14 cellular contexts compared by ENCODE assay signal in genomic region chr3:107981471-107982111, GRCh38.
DNase-seq lines count a peak whose midpoint lies in the region; ATAC-seq and TF ChIP-seq lines count a peak whose summit lies in the region.
"Had no signal": no experiment of that assay in that cellular context is flagged by ENCODE, and none has a peak within 500 bp of the region (broad histone marks: within the 10 kb centered on the region; RNA-seq: fewer than 3 reads in every experiment).

No MANE protein-coding gene starts in this region.

- no peak for TF ChIP-seq POLR2A in gastroesophageal sphincter (IDR thresholded peaks at IDR 0.05)
- TF ChIP-seq POLR2A in uterus (IDR thresholded peaks at IDR 0.05): no peak

- peaks cover 47% of the 10 kb centered on the region for H3K4me1 Mint-ChIP-seq in neural progenitor cell

- ATAC-seq in gastroesophageal sphincter: peak; percentile 37

- 0 to 29% methylated on average over 1 of the region's 7 CpGs for WGBS in gastroesophageal sphincter (ENCODE audit: low coverage in 1 of 2), 2 donors

- no peaks in the 10 kb centered on the region for H3K27me3 Mint-ChIP-seq in neural progenitor cell (ENCODE audit: insufficient read depth, low read depth)
- H3K27me3 Mint-ChIP-seq: activated naive CD4-positive, alpha-beta T cell treated with anti-CD3 and anti-CD28 coated beads, Interleukin-2, amount 50 U/mL, for 24 hours; naive B cell had no signal

- intact Hi-C loops in uterus (cut with DNase I; ENCODE audit: low total_unique reads): no loop called here

- DNase-seq in G401 (ENCODE audit: low spot score) (peak; percentile 99), SKM-1 treated with dmso at 0.1 percent for 144 hours (lab: John Stamatoyannopoulos, UW; ENCODE audit: unreplicated experiment) (peak; percentile 15), neural progenitor cell (ENCODE audit: low spot score) (no peak), foreskin melanocyte (no peak), DMS114 treated with DMSO at 0.1 percent for 48 hours (lab: John Stamatoyannopoulos, UW; ENCODE audit: unreplicated experiment) (no peak), HuH-7 (ENCODE audit: low spot score) (no peak), uterus (no peak)
- DNase-seq: activated CD4-positive, CD25-positive, alpha-beta regulatory T cell treated with anti-CD3 and anti-CD28 coated beads, Interleukin-2, amount 50 U/mL, for 72 hours; naive B cell; RPMI8226; stimulated activated naive CD4-positive, alpha-beta T cell had no signal

- H3K36me3 ChIP-seq in gastroesophageal sphincter: no peaks in the 10 kb centered on the region
- H3K36me3 ChIP-seq in neural progenitor cell: no peaks in the 10 kb centered on the region
- no peaks in the 10 kb centered on the region for H3K36me3 ChIP-seq in uterus

- no peaks in the 10 kb centered on the region for H3K9me3 ChIP-seq in gastroesophageal sphincter
- no peaks in the 10 kb centered on the region for H3K9me3 ChIP-seq in neural progenitor cell (ENCODE audit: low read depth)
- H3K9me3 ChIP-seq in uterus: no peaks in the 10 kb centered on the region

- no peaks in the 10 kb centered on the region for H3F3A ChIP-seq in neural progenitor cell (ENCODE audit: low read depth)

- no peak overlapping the region for H3K9ac ChIP-seq in neural progenitor cell
- H3K9ac ChIP-seq: KMS-11 had no signal

- no peak overlapping the region for H3K4me3 Mint-ChIP-seq in neural progenitor cell
- H3K4me3 Mint-ChIP-seq: activated naive CD4-positive, alpha-beta T cell treated with anti-CD3 and anti-CD28 coated beads, Interleukin-2, amount 50 U/mL, for 24 hours; naive B cell had no signal

- H3K27me3 ChIP-seq in gastroesophageal sphincter: no peaks in the 10 kb centered on the region
- no peaks in the 10 kb centered on the region for H3K27me3 ChIP-seq in neural progenitor cell
- H3K27me3 ChIP-seq in uterus: no peaks in the 10 kb centered on the region

- H2AFZ ChIP-seq in neural progenitor cell (replicated peaks): peak overlapping the region; percentile 65

- H3K27ac Mint-ChIP-seq in neural progenitor cell: peak overlapping the region; percentile 66

- TF ChIP-seq CTCF in gastroesophageal sphincter (IDR thresholded peaks at IDR 0.05): no peak
- no peak for TF ChIP-seq CTCF in neural progenitor cell (IDR thresholded peaks at IDR 0.05)
- no peak for TF ChIP-seq CTCF in uterus (IDR thresholded peaks at IDR 0.05)

- H4K20me1 ChIP-seq in neural progenitor cell (ENCODE audit: low read depth): no peaks in the 10 kb centered on the region

- TF ChIP-seq EP300 in gastroesophageal sphincter (IDR thresholded peaks at IDR 0.05): no peak

- no peak overlapping the region for H3K4me2 ChIP-seq in neural progenitor cell
- H3K4me2 ChIP-seq: KMS-11 had no signal

- no peak overlapping the region for H3K4me3 ChIP-seq in gastroesophageal sphincter
- H3K4me3 ChIP-seq in neural progenitor cell: no peak overlapping the region
- no peak overlapping the region for H3K4me3 ChIP-seq in uterus

- H3K36me3 Mint-ChIP-seq in neural progenitor cell: no peaks in the 10 kb centered on the region
- H3K36me3 Mint-ChIP-seq: activated naive CD4-positive, alpha-beta T cell treated with anti-CD3 and anti-CD28 coated beads, Interleukin-2, amount 50 U/mL, for 24 hours; naive B cell had no signal

- H3K79me2 ChIP-seq in neural progenitor cell (ENCODE audit: low read depth): no peaks in the 10 kb centered on the region

- peak overlapping the region in 2 of 4 donors; percentile 41 to 53 for H3K27ac ChIP-seq in gastroesophageal sphincter
- H3K27ac ChIP-seq in neural progenitor cell: no peak overlapping the region
- no peak overlapping the region for H3K27ac ChIP-seq in uterus
- H3K27ac ChIP-seq: KMS-11 had no signal

- H3K4me1 ChIP-seq in gastroesophageal sphincter (peaks cover 5 to 19% (median 15%) of the 10 kb centered on the region in 3 donors), neural progenitor cell (peaks cover 10% of the 10 kb centered on the region), uterus (peaks cover 0 to 7% of the 10 kb centered on the region in 2 donors)

- in situ Hi-C loops in G401 (cut with HindIII; ENCODE audit: low sequenced_read_pairs): no loop called here

- H3K9me3 Mint-ChIP-seq in neural progenitor cell: no peaks in the 10 kb centered on the region
- H3K9me3 Mint-ChIP-seq: activated naive CD4-positive, alpha-beta T cell treated with anti-CD3 and anti-CD28 coated beads, Interleukin-2, amount 50 U/mL, for 24 hours; naive B cell had no signal

Comparison
In these comparisons a context has a peak if more than half of its experiments do, and no peak if none do; other contexts are left out.
1. DNase-seq: peak in G401 (single experiment) and SKM-1 treated with dmso at 0.1 percent for 144 hours (single experiment); none in neural progenitor cell (single experiment), foreskin melanocyte (single experiment), DMS114 treated with DMSO at 0.1 percent for 48 hours (single experiment), HuH-7 (single experiment) and uterus (0 of 2).